In the genomic region with DNA sequence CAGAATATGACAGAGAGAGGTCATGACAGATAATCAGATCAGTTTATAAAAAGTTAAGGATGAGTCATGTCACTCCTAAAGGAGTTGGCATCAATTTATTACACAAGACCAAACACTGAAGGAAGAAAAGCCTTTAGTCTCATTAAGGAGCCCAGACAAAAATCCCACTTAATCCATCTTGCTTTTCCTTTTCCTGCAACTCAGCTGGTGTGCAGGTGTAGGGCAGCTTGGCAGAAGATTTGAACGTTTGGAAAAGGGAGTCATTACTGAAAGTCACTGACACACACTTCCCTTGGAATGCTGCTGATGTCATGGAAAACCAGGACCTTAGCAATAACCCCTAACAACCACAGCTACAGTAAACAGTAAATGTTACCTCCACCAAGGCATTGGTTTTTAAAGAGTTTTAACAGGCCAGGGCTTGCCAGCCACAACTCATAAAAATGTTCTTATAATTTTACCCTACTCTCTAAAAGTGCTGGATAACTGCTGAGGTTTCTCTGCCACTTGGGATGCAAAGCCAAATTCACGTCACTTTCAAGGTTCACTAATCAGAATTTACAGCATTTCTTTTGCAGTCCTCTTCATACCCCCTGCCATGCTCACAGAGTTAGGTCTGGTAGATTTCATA, we compare ENCODE assay signal across 9 cellular contexts.
A peak's percentile ranks its signal among the peaks of the same experiment; 100 is the strongest.
DNase-seq lines count a peak whose midpoint lies in the region; ATAC-seq and TF ChIP-seq lines count a peak whose summit lies in the region.
"Had no signal": no experiment of that assay in that cellular context is flagged by ENCODE, and none has a peak within 500 bp of the region (broad histone marks: within the 10 kb centered on the region; RNA-seq: fewer than 3 reads in every experiment).

No MANE protein-coding gene starts in this region.

- peak overlapping the region; percentile 68 to 91 (median 83) for H3K27ac ChIP-seq in thyroid gland

- intact Hi-C loops in thyroid gland (cut with DNase I): no loop called here
- intact Hi-C loops in activated T-helper 1 cell treated with anti-CD3 and anti-CD28 coated beads, Interleukin-12 subunit alpha, Interleukin-12 subunit beta, Interleukin-2, Interleukin-4 antibody, amounts not matched to agents 30 ng/mL and 10 ng/mL and 1 ng/mL, durations not matched to agents 14 hours and 24 hours and 36 hours (cut with micrococcal nuclease): no loop called here

- H3K27me3 ChIP-seq in kidney epithelial cell (ENCODE audit: control insufficient read depth, insufficient read depth, low read length): no peaks in the 10 kb centered on the region
- H3K27me3 ChIP-seq in thyroid gland: no peaks in the 10 kb centered on the region

- WGBS in thyroid gland, 2 donors: 9 to 25% methylated on average over 2 of the region's 2 CpGs

- ATAC-seq in GM21423 (IDR thresholded peaks at IDR 0.05; ENCODE audit: unreplicated experiment): no peak

- H3K9me3 ChIP-seq in thyroid gland: no peaks in the 10 kb centered on the region

- H3K27ac Mint-ChIP-seq in activated T-helper 1 cell treated with anti-CD3 and anti-CD28 coated beads, Interleukin-12 subunit alpha, Interleukin-12 subunit beta, Interleukin-2, Interleukin-4 antibody, amounts not matched to agents 30 ng/mL and 10 ng/mL and 1 ng/mL, durations not matched to agents 14 hours and 24 hours and 36 hours: no peak overlapping the region

- no peak overlapping the region for H3K4me3 Mint-ChIP-seq in activated T-helper 1 cell treated with anti-CD3 and anti-CD28 coated beads, Interleukin-12 subunit alpha, Interleukin-12 subunit beta, Interleukin-2, Interleukin-4 antibody, amounts not matched to agents 30 ng/mL and 10 ng/mL and 1 ng/mL, durations not matched to agents 14 hours and 24 hours and 36 hours

- H3K27me3 Mint-ChIP-seq in activated T-helper 1 cell treated with anti-CD3 and anti-CD28 coated beads, Interleukin-12 subunit alpha, Interleukin-12 subunit beta, Interleukin-2, Interleukin-4 antibody, amounts not matched to agents 30 ng/mL and 10 ng/mL and 1 ng/mL, durations not matched to agents 14 hours and 24 hours and 36 hours (ENCODE audit: insufficient read depth): no peaks in the 10 kb centered on the region

- H3K9me3 Mint-ChIP-seq in activated T-helper 1 cell treated with anti-CD3 and anti-CD28 coated beads, Interleukin-12 subunit alpha, Interleukin-12 subunit beta, Interleukin-2, Interleukin-4 antibody, amounts not matched to agents 30 ng/mL and 10 ng/mL and 1 ng/mL, durations not matched to agents 14 hours and 24 hours and 36 hours: no peaks in the 10 kb centered on the region

- H3K4me3 ChIP-seq in astrocyte of the spinal cord (ENCODE audit: low read depth, low read length): no peak overlapping the region
- H3K4me3 ChIP-seq in kidney epithelial cell (ENCODE audit: low read depth, low read length): no peak overlapping the region
- H3K4me3 ChIP-seq in thyroid gland (replicated peaks in 1 of 3): no peak overlapping the region

- in situ Hi-C loops in astrocyte of the spinal cord (cut with HindIII; ENCODE audit: low sequenced_read_pairs): no loop called here

- TF ChIP-seq CTCF in astrocyte of the spinal cord (IDR thresholded peaks at IDR 0.05; ENCODE audit: low read depth, low read length) (no peak), kidney epithelial cell (IDR thresholded peaks at IDR 0.05; ENCODE audit: insufficient read depth, low read length, poor library complexity, severe bottlenecking) (no peak), thyroid gland (IDR thresholded peaks at IDR 0.05) (no peak)

- peaks cover 43 to 67% of the 10 kb centered on the region in 2 donors for H3K4me1 ChIP-seq in thyroid gland

- DNase-seq in SIG-M5 treated with dmso at 0.1 percent for 504 hours (lab: John Stamatoyannopoulos, UW; ENCODE audit: unreplicated experiment): peak; percentile 41
- no peak for DNase-seq in SIG-M5 (lab: John Stamatoyannopoulos, UW)
- peak; percentile 97 for DNase-seq in astrocyte of the spinal cord (ENCODE audit: low read depth, low spot score)
- DNase-seq in kidney epithelial cell (ENCODE audit: low read depth): peak; percentile 98
- DNase-seq in thyroid gland: peak; percentile 20 to 38
- DNase-seq in NCI-H128 (lab: John Stamatoyannopoulos, UW; ENCODE audit: unreplicated experiment): no peak
- no peak for DNase-seq in activated T-helper 1 cell treated with anti-CD3 and anti-CD28 coated beads, Interleukin-12 subunit alpha, Interleukin-12 subunit beta, Interleukin-2, Interleukin-4 antibody, amounts not matched to agents 30 ng/mL and 10 ng/mL and 1 ng/mL, durations not matched to agents 14 hours and 24 hours and 36 hours (ENCODE audit: low spot score)
- DNase-seq: DND-41 had no signal

- H3K4me1 Mint-ChIP-seq in activated T-helper 1 cell treated with anti-CD3 and anti-CD28 coated beads, Interleukin-12 subunit alpha, Interleukin-12 subunit beta, Interleukin-2, Interleukin-4 antibody, amounts not matched to agents 30 ng/mL and 10 ng/mL and 1 ng/mL, durations not matched to agents 14 hours and 24 hours and 36 hours (ENCODE audit: low read depth): no peaks in the 10 kb centered on the region

- TF ChIP-seq POLR2A in thyroid gland (IDR thresholded peaks at IDR 0.05): no peak

- no peaks in the 10 kb centered on the region for H3K36me3 Mint-ChIP-seq in activated T-helper 1 cell treated with anti-CD3 and anti-CD28 coated beads, Interleukin-12 subunit alpha, Interleukin-12 subunit beta, Interleukin-2, Interleukin-4 antibody, amounts not matched to agents 30 ng/mL and 10 ng/mL and 1 ng/mL, durations not matched to agents 14 hours and 24 hours and 36 hours (ENCODE audit: low read depth)

- H3K36me3 ChIP-seq in kidney epithelial cell (ENCODE audit: control insufficient read depth, insufficient read depth, low read length) (no peaks in the 10 kb centered on the region), thyroid gland (no peaks in the 10 kb centered on the region)

Comparison
In these comparisons a context has a peak if more than half of its experiments do, and no peak if none do; other contexts are left out.
1. DNase-seq: peak in SIG-M5 treated with dmso at 0.1 percent for 504 hours (single experiment), astrocyte of the spinal cord (single experiment), kidney epithelial cell (single experiment) and thyroid gland (2 of 2); none in SIG-M5 (single experiment), NCI-H128 (single experiment) and activated T-helper 1 cell treated with anti-CD3 and anti-CD28 coated beads, Interleukin-12 subunit alpha, Interleukin-12 subunit beta, Interleukin-2, Interleukin-4 antibody, amounts not matched to agents 30 ng/mL and 10 ng/mL and 1 ng/mL, durations not matched to agents 14 hours and 24 hours and 36 hours (single experiment).